In genomic region chr2:42859006-42859552, GRCh38 we compare ENCODE assay signal across 8 cellular contexts.
DNase-seq lines count a peak whose midpoint lies in the region; ATAC-seq and TF ChIP-seq lines count a peak whose summit lies in the region.

No MANE protein-coding gene starts in this region.

- H2AK5ac ChIP-seq in trophoblast cell (ENCODE audit: low read length) = no peak overlapping the region

- H4K8ac ChIP-seq in trophoblast cell (ENCODE audit: low read depth, low read length) = no peak overlapping the region

- no peak overlapping the region for H3K4ac ChIP-seq in trophoblast cell (ENCODE audit: low read depth, low read length)

- no peaks in the 10 kb centered on the region for H3K9me2 ChIP-seq in OCI-LY7 (ENCODE audit: insufficient read depth, low read length)

- no peak overlapping the region for H2BK12ac ChIP-seq in trophoblast cell (ENCODE audit: low read length)

- H3K9me3 ChIP-seq in OCI-LY7 (ENCODE audit: low read length) = peaks cover 8% of the 10 kb centered on the region; the same call in 1 of the 2 replicates
- peaks cover 1% of the 10 kb centered on the region for H3K9me3 ChIP-seq in trophoblast cell (ENCODE audit: insufficient read depth, low read depth, low read length)

- no peak overlapping the region for H3K27ac ChIP-seq in OCI-LY7 (ENCODE audit: low read depth, low read length, poor library complexity, severe bottlenecking)
- H3K27ac ChIP-seq in trophoblast cell (ENCODE audit: low read depth, low read length) = no peak overlapping the region

- CTCF ChIA-PET in OCI-LY7 (lab: Charles Lee; ENCODE audit: unreplicated experiment) = no interaction called here

- intact Hi-C loops in OCI-LY7 (cut with micrococcal nuclease; ENCODE audit: unreplicated experiment) = no loop called here

- BruUV-seq in OCI-LY7 (replicated peaks; lab: Mats Ljungman, UMichigan) = no TSS peak

- H3K79me2 ChIP-seq in OCI-LY7 (ENCODE audit: insufficient read depth, low read depth, low read length) = no peaks in the 10 kb centered on the region
- no peaks in the 10 kb centered on the region for H3K79me2 ChIP-seq in trophoblast cell (ENCODE audit: control insufficient read depth, insufficient read depth, low read length, poor library complexity)

- H4K91ac ChIP-seq in trophoblast cell (ENCODE audit: low read depth, low read length) = no peak overlapping the region

- H3K9ac ChIP-seq in trophoblast cell (ENCODE audit: low read length) = no peak overlapping the region

- peak; percentile 99 for TF ChIP-seq CTCF in OCI-LY7 (conservative IDR thresholded peaks at IDR 0.05; ENCODE audit: low read length)

- H3K4me3 ChIP-seq in OCI-LY7 (ENCODE audit: low read depth, low read length, poor library complexity, severe bottlenecking) (no peak overlapping the region), trophoblast cell (ENCODE audit: low read depth, low read length) (no peak overlapping the region)

- no peak overlapping the region for H2BK5ac ChIP-seq in trophoblast cell (ENCODE audit: low read depth, low read length, poor library complexity)

- no peaks in the 10 kb centered on the region for H3K27me3 ChIP-seq in trophoblast cell (ENCODE audit: insufficient read depth, low read length)

- no peak overlapping the region for H4K12ac ChIP-seq in trophoblast cell (ENCODE audit: low read depth, low read length)

- H2AFZ ChIP-seq in OCI-LY7 (ENCODE audit: low read length) = no peak overlapping the region
- H2AFZ ChIP-seq in trophoblast cell (ENCODE audit: insufficient read depth, low read length, poor library complexity) = no peak overlapping the region

- no peak overlapping the region for H3K14ac ChIP-seq in trophoblast cell (ENCODE audit: low read length)

- ATAC-seq in GM18873 (IDR thresholded peaks at IDR 0.05; ENCODE audit: low FRiP score, unreplicated experiment) (no peak), GM19455 (IDR thresholded peaks at IDR 0.05; ENCODE audit: unreplicated experiment) (no peak)

- no peak overlapping the region for H3K4me2 ChIP-seq in OCI-LY7 (ENCODE audit: low read length)
- no peak overlapping the region for H3K4me2 ChIP-seq in trophoblast cell (ENCODE audit: low read length)

- H3K18ac ChIP-seq in trophoblast cell (ENCODE audit: low read length) = no peak overlapping the region

- in situ Hi-C loops in Caki2 (cut with HindIII; ENCODE audit: low pct_unique_long_range_greater_than_20kb, low sequenced_read_pairs) = no loop called here

- H3K36me3 ChIP-seq in OCI-LY7 (ENCODE audit: insufficient read depth, low read length) = no peaks in the 10 kb centered on the region
- no peaks in the 10 kb centered on the region for H3K36me3 ChIP-seq in trophoblast cell (ENCODE audit: control insufficient read depth in 1 of 2, insufficient read depth in 2 of 2, low read length in 2 of 2)

- POLR2A ChIA-PET in OCI-LY7 (lab: Charles Lee) = interaction anchor here (0.7 kb wide), 1 partner anchor 82 kb away, joined by 3 read pairs; no protein-coding TSS in a partner anchor

- H3K79me1 ChIP-seq in trophoblast cell (ENCODE audit: low read length) = no peaks in the 10 kb centered on the region

- DNase-seq in Caki2 (ENCODE audit: low read depth) (peak; percentile 60), HPDE6-E6E7 (ENCODE audit: extremely low spot score) (peak; percentile 31), OCI-LY7 (ENCODE audit: low spot score) (peak; percentile 63), fibroblast of gingiva (ENCODE audit: low read depth) (peak; percentile 54), trophoblast cell (peak; percentile 44 to 90)
- peak; percentile 66 for DNase-seq in activated CD8-positive, alpha-beta memory T cell treated with anti-CD3 and anti-CD28 coated beads, Interleukin-2, amount 50 U/mL, for 4 hours

- H3K4me1 ChIP-seq in OCI-LY7 (ENCODE audit: insufficient read depth, low read length, poor library complexity, severe bottlenecking) (no peaks in the 10 kb centered on the region), trophoblast cell (ENCODE audit: control insufficient read depth in 1 of 2, insufficient read depth in 2 of 2, low read length in 2 of 2) (peaks cover 8 to 16% of the 10 kb centered on the region in 2 experiments)

- H3K23ac ChIP-seq in trophoblast cell (ENCODE audit: low read length) = no peak overlapping the region

- WGBS in trophoblast cell (ENCODE audit: extremely low coverage, insufficient coverage, insufficient read length) = no CpG with 5 or more reads among the region's 2 CpGs

- no peak overlapping the region for H2BK120ac ChIP-seq in trophoblast cell (ENCODE audit: insufficient read depth, low read length, poor library complexity)

- no peaks in the 10 kb centered on the region for H4K20me1 ChIP-seq in OCI-LY7 (ENCODE audit: insufficient read depth, low read length)
